Comparison of ENCODE assay signal across 29 cellular contexts in the genomic region with DNA sequence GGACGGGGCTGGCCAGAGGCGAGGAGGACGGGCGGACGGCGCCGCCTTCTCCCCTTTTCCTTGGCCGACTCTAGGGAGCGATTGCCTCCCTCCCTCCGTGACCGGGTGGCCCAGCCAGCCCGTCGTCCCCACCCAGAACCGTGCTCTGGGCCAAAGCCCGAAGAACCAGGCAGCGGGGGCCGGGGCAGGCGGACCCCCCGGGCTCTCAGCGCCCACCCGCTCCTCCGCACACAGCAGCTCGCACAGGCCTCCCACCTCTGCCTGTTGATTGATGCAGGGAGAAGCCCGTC. TPM values are rescaled to one million over a fixed set of nuclear protein-coding genes. Genes with fewer than 3 reads are reported as not detected.
"Had no signal": no experiment of that assay in that cellular context is flagged by ENCODE, and none has a peak within 500 bp of the region (broad histone marks: within the 10 kb centered on the region; RNA-seq: fewer than 3 reads in every experiment).

No MANE protein-coding gene starts in this region.

- H3K4me1 ChIP-seq: ascending aorta, gastroesophageal sphincter, stomach, upper lobe of left lung had no signal

- H3K27me3 ChIP-seq: adrenal gland, ascending aorta, gastroesophageal sphincter, ovary, sigmoid colon, stomach, thyroid gland, upper lobe of left lung had no signal

- H3K4me3 ChIP-seq: adrenal gland, ascending aorta, gastroesophageal sphincter, ovary, stomach, thyroid gland, upper lobe of left lung had no signal

- DNase-seq: activated CD4-positive, alpha-beta memory T cell treated with anti-CD3 and anti-CD28 coated beads for 36 hours; activated CD4-positive, alpha-beta T cell treated with anti-CD3 and anti-CD28 coated beads for 48 hours; activated CD8-positive, alpha-beta memory T cell treated with anti-CD3 and anti-CD28 coated beads, Interleukin-2, amount 50 U/mL, for 4 hours; activated effector memory CD4-positive, alpha-beta T cell treated with anti-CD3 and anti-CD28 coated beads, Interleukin-2, amount 50 U/mL, for 16 hours; activated naive CD4-positive, alpha-beta T cell treated with anti-CD3 and anti-CD28 coated beads for 36 hours; activated naive CD8-positive, alpha-beta T cell treated with anti-CD3 and anti-CD28 coated beads for 36 hours; activated T-cell treated with anti-CD3 and anti-CD28 coated beads, Interleukin-2, amount 50 U/mL, for 1 hour; cortex of kidney; effector memory CD8-positive, alpha-beta T cell; hippocampal formation; left cardiac atrium; midbrain; naive thymus-derived CD4-positive, alpha-beta T cell; retina; sigmoid colon; small intestine; stimulated activated CD4-positive, alpha-beta T cell treated with anti-CD3 and anti-CD28 coated beads, Interleukin-4, amount 100 ng/mL, for 24 hours; stomach; T1000; thyroid gland; WERI-Rb-1 had no signal

- ATAC-seq: activated CD4-positive, CD25-positive, alpha-beta regulatory T cell treated with anti-CD3 and anti-CD28 coated beads, Interleukin-2, amount 50 U/mL, for 24 hours; effector memory CD8-positive, alpha-beta T cell; gastroesophageal sphincter; naive thymus-derived CD4-positive, alpha-beta T cell; stimulated activated effector memory CD8-positive, alpha-beta T cell treated with anti-CD3 and anti-CD28 coated beads, Interleukin-12 subunit alpha, Interleukin-12 subunit beta, amount 100 ng/mL, for 72 hours had no signal

- H3K36me3 ChIP-seq: ovary had no signal

- H3K27ac ChIP-seq: adrenal gland, ascending aorta, gastroesophageal sphincter, stomach, upper lobe of left lung, WERI-Rb-1 had no signal

- H3K9me3 ChIP-seq: adrenal gland, ascending aorta, gastroesophageal sphincter, ovary, sigmoid colon, stomach, thyroid gland, upper lobe of left lung had no signal

RNA-seq across cellular contexts. Expression of a gene that starts 39.8 kb away (rescaled TPM):
- total RNA-seq: activated naive CD4-positive, alpha-beta T cell treated with anti-CD3 and anti-CD28 coated beads for 36 hours had no signal
- polyA plus RNA-seq: naive thymus-derived CD4-positive, alpha-beta T cell; neural cell had no signal
